Comparison of ENCODE assay signal across 1 cellular context in genomic region chr11:17153759-17154158, GRCh38.
TF ChIP-seq lines count a peak whose summit lies in the region.

No MANE protein-coding gene starts in this region.

TF ChIP-seq in HepG2, 621 proteins besides CTCF, POLR2A, EP300 and RAD21 (continued from another document):
- TF ChIP-seq AFF4 (CRISPR knock-in tag; IDR thresholded peaks at IDR 0.05): no peak
